Comparison of ENCODE assay signal across 9 cellular contexts in genomic region chr3:70550723-70551319, GRCh38.
A peak's percentile ranks its signal among the peaks of the same experiment; 100 is the strongest.
DNase-seq lines count a peak whose midpoint lies in the region; ATAC-seq, FAIRE-seq and TF ChIP-seq lines count a peak whose summit lies in the region.
"Had no signal": no experiment of that assay in that cellular context is flagged by ENCODE, and none has a peak within 500 bp of the region (broad histone marks: within the 10 kb centered on the region; RNA-seq: fewer than 3 reads in every experiment).

No MANE protein-coding gene starts in this region.

- H3K4me1 ChIP-seq in astrocyte (ENCODE audit: insufficient read depth, low read length): no peaks in the 10 kb centered on the region

- no peak overlapping the region for H3K4me2 ChIP-seq in astrocyte (ENCODE audit: low read length)

- H2AFZ ChIP-seq in astrocyte (ENCODE audit: low read depth, low read length): no peak overlapping the region

- TF ChIP-seq CTCF in astrocyte (IDR thresholded peaks at IDR 0.05; ENCODE audit: insufficient read depth, low read depth, low read length) (peak; percentile 62), kidney epithelial cell (IDR thresholded peaks at IDR 0.05; ENCODE audit: insufficient read depth, low read length, poor library complexity, severe bottlenecking) (peak; percentile 72)

- H3K4me1 Mint-ChIP-seq in T-helper 17 cell (no peaks in the 10 kb centered on the region), astrocyte (ENCODE audit: low read depth, unreplicated experiment) (peaks cover 11% of the 10 kb centered on the region)

- in situ Hi-C loops in Caki2 (cut with HindIII; ENCODE audit: low pct_unique_long_range_greater_than_20kb, low sequenced_read_pairs): no loop called here

- no peak overlapping the region for H3K27ac ChIP-seq in astrocyte (ENCODE audit: low read depth, low read length)

- H3K36me3 ChIP-seq in astrocyte (ENCODE audit: insufficient read depth, low read length) (no peaks in the 10 kb centered on the region), kidney epithelial cell (ENCODE audit: control insufficient read depth, insufficient read depth, low read length) (no peaks in the 10 kb centered on the region)

- H3K27ac Mint-ChIP-seq in T-helper 17 cell: no peak overlapping the region
- H3K27ac Mint-ChIP-seq in astrocyte (ENCODE audit: unreplicated experiment): no peak overlapping the region
- H3K27ac Mint-ChIP-seq: activated naive CD8-positive, alpha-beta T cell had no signal

- H3K9me3 Mint-ChIP-seq in astrocyte (ENCODE audit: unreplicated experiment): no peaks in the 10 kb centered on the region

- FAIRE-seq in astrocyte (lab: Jason Lieb, UNC) (no peak), GM19239 (lab: Jason Lieb, UNC) (no peak)

- H3K4me3 ChIP-seq in astrocyte (ENCODE audit: insufficient read depth, low read depth, low read length) (no peak overlapping the region), kidney epithelial cell (ENCODE audit: low read depth, low read length) (no peak overlapping the region)

- H3K36me3 Mint-ChIP-seq in T-helper 17 cell (ENCODE audit: low read depth) (no peaks in the 10 kb centered on the region), astrocyte (ENCODE audit: low read depth, unreplicated experiment) (no peaks in the 10 kb centered on the region)
- H3K36me3 Mint-ChIP-seq: activated naive CD8-positive, alpha-beta T cell had no signal

- H3K4me3 Mint-ChIP-seq in T-helper 17 cell (no peak overlapping the region), astrocyte (ENCODE audit: unreplicated experiment) (no peak overlapping the region)
- H3K4me3 Mint-ChIP-seq: activated naive CD8-positive, alpha-beta T cell had no signal

- DNase-seq in Caki2 (ENCODE audit: low read depth) (peak; percentile 14), HT-29 (ENCODE audit: low spot score) (peak; percentile 67), T-helper 17 cell (peak; percentile 43 to 65 (median 50)), astrocyte (ENCODE audit: low read depth) (peak; percentile 18), kidney epithelial cell (ENCODE audit: low read depth) (no peak), GM19239 (ENCODE audit: insufficient read length, low spot score) (no peak)
- DNase-seq in stimulated activated CD4-positive, alpha-beta T cell treated with anti-CD3 and anti-CD28 coated beads, TNF-alpha, amount 100 ng/mL, for 1 hour (ENCODE audit: low read depth in 3 of 3, low spot score in 1 of 3): peak; percentile 35 to 75 (median 51)

- no peaks in the 10 kb centered on the region for H3K27me3 ChIP-seq in astrocyte (ENCODE audit: insufficient read depth, low read length)
- no peaks in the 10 kb centered on the region for H3K27me3 ChIP-seq in kidney epithelial cell (ENCODE audit: control insufficient read depth, insufficient read depth, low read length)

- no peaks in the 10 kb centered on the region for H4K20me1 ChIP-seq in astrocyte (ENCODE audit: insufficient read depth, low read length)

- H3K9ac ChIP-seq in astrocyte (ENCODE audit: low read length): no peak overlapping the region

- H3K9me3 ChIP-seq in T-helper 17 cell (ENCODE audit: control insufficient read depth, low read length, poor library complexity, severe bottlenecking) (no peaks in the 10 kb centered on the region), astrocyte (ENCODE audit: insufficient read depth, low read depth, low read length) (no peaks in the 10 kb centered on the region)

- peaks cover 28% of the 10 kb centered on the region for H3K27me3 Mint-ChIP-seq in T-helper 17 cell
- H3K27me3 Mint-ChIP-seq in astrocyte (ENCODE audit: low read depth, unreplicated experiment): no peaks in the 10 kb centered on the region
- H3K27me3 Mint-ChIP-seq: activated naive CD8-positive, alpha-beta T cell had no signal

- ATAC-seq in GM19463 (IDR thresholded peaks at IDR 0.05; ENCODE audit: unreplicated experiment) (peak; percentile 96), T-helper 17 cell (peak; percentile 81)

- H3K79me2 ChIP-seq in astrocyte (ENCODE audit: insufficient read depth, low read length): no peaks in the 10 kb centered on the region

Comparison
In these comparisons a context has a peak if more than half of its experiments do, and no peak if none do; other contexts are left out.
1. DNase-seq: peak in Caki2 (single experiment), HT-29 (single experiment), T-helper 17 cell (3 of 3), astrocyte (single experiment) and stimulated activated CD4-positive, alpha-beta T cell treated with anti-CD3 and anti-CD28 coated beads, TNF-alpha, amount 100 ng/mL, for 1 hour (3 of 3); none in kidney epithelial cell (single experiment) and GM19239 (single experiment).